In genomic region chr5:152077-152476, GRCh38 we compare ENCODE assay signal across 26 cellular contexts. TPM values are rescaled to one million over a fixed set of nuclear protein-coding genes. Genes with fewer than 3 reads are reported as not detected.
"Had no signal": no experiment of that assay in that cellular context is flagged by ENCODE, and none has a peak within 500 bp of the region (broad histone marks: within the 10 kb centered on the region; RNA-seq: fewer than 3 reads in every experiment).

No MANE protein-coding gene starts in this region.

- H3K9me3 ChIP-seq: SJSA1 had no signal

- H3K36me3 ChIP-seq: Peyer's patch, SJSA1 had no signal

- H2AFZ ChIP-seq: PC-9 had no signal

- H3K27ac ChIP-seq: HL-60, PC-9, Peyer's patch, SJSA1, SK-N-MC had no signal

- H3K27me3 ChIP-seq: Peyer's patch, SJSA1 had no signal

- ATAC-seq: Right ventricle myocardium inferior had no signal

- H3K4me1 ChIP-seq: Peyer's patch had no signal

- H3K4me2 ChIP-seq: PC-9 had no signal

- DNase-seq: KBM-7, MV-4-11, NCI-H1048, NCI-H1105, NCI-H1417, NCI-H146, NCI-H187, NCI-H2029, NCI-H2081 treated with DMSO at 0.1 percent for 48 hours, NCI-H2171, NCI-H226, NCI-H446, NCI-H510A, NCI-H524 treated with DMSO at 0.1 percent for 48 hours, NCI-H69, NCI-H774, PC-9, Peyer's patch, SIG-M5 had no signal

- H3K4me3 ChIP-seq: PC-9, Peyer's patch, SJSA1, SK-N-MC had no signal

RNA-seq across cellular contexts. Expression of gene LRRC14B, which starts 39.2 kb away (rescaled TPM):
- total RNA-seq: MCF 10A; PC-9; Peyer's patch; RPMI7951; SJSA1; T-helper 1 cell treated with Interleukin-12 subunit alpha and Interleukin-12 subunit beta and Interleukin-4 antibody, amounts not matched to agents 30 ng/mL and 1 ng/mL, for 36 hours had no signal
